ENCODE assay signal across 1 cellular context in the genomic region with DNA sequence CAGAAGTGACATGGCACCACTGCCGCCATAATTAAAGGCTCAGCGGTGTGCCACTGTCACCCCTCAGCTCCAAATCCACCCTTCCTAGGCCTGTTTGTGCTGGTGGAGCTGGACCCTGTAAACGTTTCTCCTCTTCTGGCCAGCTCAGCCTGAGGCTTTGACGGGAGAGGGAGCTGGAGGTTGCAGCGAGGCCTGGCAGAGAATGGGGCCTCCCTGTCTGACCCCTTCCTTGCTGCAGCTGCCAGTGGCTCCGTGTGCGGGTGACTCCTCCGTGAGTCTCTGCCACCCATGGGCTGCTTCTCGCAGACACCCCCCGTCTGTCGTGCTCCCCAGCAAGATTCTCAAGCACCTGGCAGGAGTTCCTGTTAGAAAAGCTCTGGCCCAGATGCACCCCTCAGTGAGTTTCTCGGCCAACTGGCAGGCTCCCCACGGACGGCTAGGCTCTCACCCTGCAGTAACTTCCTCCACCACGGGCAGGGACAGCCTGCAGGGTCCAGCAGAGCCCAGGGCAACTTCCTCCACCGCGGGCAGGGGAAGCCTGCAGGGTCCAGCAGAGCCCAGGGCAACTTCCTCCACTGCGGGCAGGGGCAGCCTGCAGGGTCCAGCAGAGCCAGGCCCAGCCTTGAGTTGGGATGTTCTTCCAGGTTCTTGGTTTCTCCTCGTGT.
TF ChIP-seq lines count a peak whose summit lies in the region.

No MANE protein-coding gene starts in this region.

TF ChIP-seq in HepG2, 621 proteins besides CTCF, POLR2A, EP300 and RAD21 (continued from another document):
- TF ChIP-seq, protein P1, sequence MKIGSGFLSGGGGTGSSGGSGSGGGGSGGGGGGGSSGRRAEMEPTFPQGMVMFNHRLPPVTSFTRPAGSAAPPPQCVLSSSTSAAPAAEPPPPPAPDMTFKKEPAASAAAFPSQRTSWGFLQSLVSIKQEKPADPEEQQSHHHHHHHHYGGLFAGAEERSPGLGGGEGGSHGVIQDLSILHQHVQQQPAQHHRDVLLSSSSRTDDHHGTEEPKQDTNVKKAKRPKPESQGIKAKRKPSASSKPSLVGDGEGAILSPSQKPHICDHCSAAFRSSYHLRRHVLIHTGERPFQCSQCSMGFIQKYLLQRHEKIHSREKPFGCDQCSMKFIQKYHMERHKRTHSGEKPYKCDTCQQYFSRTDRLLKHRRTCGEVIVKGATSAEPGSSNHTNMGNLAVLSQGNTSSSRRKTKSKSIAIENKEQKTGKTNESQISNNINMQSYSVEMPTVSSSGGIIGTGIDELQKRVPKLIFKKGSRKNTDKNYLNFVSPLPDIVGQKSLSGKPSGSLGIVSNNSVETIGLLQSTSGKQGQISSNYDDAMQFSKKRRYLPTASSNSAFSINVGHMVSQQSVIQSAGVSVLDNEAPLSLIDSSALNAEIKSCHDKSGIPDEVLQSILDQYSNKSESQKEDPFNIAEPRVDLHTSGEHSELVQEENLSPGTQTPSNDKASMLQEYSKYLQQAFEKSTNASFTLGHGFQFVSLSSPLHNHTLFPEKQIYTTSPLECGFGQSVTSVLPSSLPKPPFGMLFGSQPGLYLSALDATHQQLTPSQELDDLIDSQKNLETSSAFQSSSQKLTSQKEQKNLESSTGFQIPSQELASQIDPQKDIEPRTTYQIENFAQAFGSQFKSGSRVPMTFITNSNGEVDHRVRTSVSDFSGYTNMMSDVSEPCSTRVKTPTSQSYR (CRISPR knock-in tag; IDR thresholded peaks at IDR 0.05; ENCODE audit: borderline replicate concordance) = no peak
- TF ChIP-seq ZNF329 (CRISPR knock-in tag; IDR thresholded peaks at IDR 0.05; ENCODE audit: low read depth) (no peak), ZFX (CRISPR knock-in tag; IDR thresholded peaks at IDR 0.05; ENCODE audit: low read depth) (no peak), ZNF121 (CRISPR knock-in tag; IDR thresholded peaks at IDR 0.05) (no peak), ZFP36L2 (CRISPR knock-in tag; IDR thresholded peaks at IDR 0.05) (no peak)
- TF ChIP-seq, protein P2, sequence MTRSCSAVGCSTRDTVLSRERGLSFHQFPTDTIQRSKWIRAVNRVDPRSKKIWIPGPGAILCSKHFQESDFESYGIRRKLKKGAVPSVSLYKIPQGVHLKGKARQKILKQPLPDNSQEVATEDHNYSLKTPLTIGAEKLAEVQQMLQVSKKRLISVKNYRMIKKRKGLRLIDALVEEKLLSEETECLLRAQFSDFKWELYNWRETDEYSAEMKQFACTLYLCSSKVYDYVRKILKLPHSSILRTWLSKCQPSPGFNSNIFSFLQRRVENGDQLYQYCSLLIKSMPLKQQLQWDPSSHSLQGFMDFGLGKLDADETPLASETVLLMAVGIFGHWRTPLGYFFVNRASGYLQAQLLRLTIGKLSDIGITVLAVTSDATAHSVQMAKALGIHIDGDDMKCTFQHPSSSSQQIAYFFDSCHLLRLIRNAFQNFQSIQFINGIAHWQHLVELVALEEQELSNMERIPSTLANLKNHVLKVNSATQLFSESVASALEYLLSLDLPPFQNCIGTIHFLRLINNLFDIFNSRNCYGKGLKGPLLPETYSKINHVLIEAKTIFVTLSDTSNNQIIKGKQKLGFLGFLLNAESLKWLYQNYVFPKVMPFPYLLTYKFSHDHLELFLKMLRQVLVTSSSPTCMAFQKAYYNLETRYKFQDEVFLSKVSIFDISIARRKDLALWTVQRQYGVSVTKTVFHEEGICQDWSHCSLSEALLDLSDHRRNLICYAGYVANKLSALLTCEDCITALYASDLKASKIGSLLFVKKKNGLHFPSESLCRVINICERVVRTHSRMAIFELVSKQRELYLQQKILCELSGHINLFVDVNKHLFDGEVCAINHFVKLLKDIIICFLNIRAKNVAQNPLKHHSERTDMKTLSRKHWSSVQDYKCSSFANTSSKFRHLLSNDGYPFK (CRISPR knock-in tag; IDR thresholded peaks at IDR 0.05; ENCODE audit: borderline replicate concordance) = 0 out of 2 replicates have a peak, but pooled peaks have one; percentile 1
- TF ChIP-seq, protein P3, sequence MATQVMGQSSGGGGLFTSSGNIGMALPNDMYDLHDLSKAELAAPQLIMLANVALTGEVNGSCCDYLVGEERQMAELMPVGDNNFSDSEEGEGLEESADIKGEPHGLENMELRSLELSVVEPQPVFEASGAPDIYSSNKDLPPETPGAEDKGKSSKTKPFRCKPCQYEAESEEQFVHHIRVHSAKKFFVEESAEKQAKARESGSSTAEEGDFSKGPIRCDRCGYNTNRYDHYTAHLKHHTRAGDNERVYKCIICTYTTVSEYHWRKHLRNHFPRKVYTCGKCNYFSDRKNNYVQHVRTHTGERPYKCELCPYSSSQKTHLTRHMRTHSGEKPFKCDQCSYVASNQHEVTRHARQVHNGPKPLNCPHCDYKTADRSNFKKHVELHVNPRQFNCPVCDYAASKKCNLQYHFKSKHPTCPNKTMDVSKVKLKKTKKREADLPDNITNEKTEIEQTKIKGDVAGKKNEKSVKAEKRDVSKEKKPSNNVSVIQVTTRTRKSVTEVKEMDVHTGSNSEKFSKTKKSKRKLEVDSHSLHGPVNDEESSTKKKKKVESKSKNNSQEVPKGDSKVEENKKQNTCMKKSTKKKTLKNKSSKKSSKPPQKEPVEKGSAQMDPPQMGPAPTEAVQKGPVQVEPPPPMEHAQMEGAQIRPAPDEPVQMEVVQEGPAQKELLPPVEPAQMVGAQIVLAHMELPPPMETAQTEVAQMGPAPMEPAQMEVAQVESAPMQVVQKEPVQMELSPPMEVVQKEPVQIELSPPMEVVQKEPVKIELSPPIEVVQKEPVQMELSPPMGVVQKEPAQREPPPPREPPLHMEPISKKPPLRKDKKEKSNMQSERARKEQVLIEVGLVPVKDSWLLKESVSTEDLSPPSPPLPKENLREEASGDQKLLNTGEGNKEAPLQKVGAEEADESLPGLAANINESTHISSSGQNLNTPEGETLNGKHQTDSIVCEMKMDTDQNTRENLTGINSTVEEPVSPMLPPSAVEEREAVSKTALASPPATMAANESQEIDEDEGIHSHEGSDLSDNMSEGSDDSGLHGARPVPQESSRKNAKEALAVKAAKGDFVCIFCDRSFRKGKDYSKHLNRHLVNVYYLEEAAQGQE (IDR thresholded peaks at IDR 0.05; ENCODE audit: borderline replicate concordance in 1 of 2, low read depth in 1 of 2, low read length in 2 of 2) = no peak
